8 cellular contexts compared by ENCODE assay signal in the genomic region with DNA sequence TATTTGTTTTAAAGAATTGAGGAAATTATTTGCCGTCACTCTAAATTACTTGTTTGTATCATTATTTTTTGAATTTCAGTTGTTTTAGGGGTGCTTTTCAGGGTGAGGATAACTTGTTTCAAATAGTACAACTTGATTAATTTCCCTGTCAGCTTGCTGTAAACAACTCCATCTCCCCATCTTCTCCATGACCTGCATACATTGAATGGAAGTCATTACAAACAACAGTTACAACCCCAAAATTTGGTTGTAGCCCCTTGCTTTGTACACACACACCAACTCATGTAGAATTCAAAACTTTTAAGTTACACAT. TPM values are rescaled to one million over a fixed set of nuclear protein-coding genes. Genes with fewer than 3 reads are reported as not detected.
DNase-seq lines count a peak whose midpoint lies in the region; ATAC-seq and TF ChIP-seq lines count a peak whose summit lies in the region.

No MANE protein-coding gene starts in this region.

- no peak overlapping the region for H3K27ac ChIP-seq in CD4-positive, CD25-positive, alpha-beta regulatory T cell (ENCODE audit: insufficient read depth, low read length, poor library complexity, severe bottlenecking)
- no peak overlapping the region for H3K27ac ChIP-seq in mesendoderm (ENCODE audit: low read depth, low read length)

- H3K27me3 ChIP-seq in CD4-positive, CD25-positive, alpha-beta regulatory T cell (ENCODE audit: control insufficient read depth, insufficient read depth, low read length): no peaks in the 10 kb centered on the region
- H3K27me3 ChIP-seq in mesendoderm (ENCODE audit: insufficient read depth, low read length, poor library complexity): no peaks in the 10 kb centered on the region

- no peak for ATAC-seq in CD4-positive, CD25-positive, alpha-beta regulatory T cell (ENCODE audit: low read depth in 2 of 2)
- ATAC-seq in central memory CD8-positive, alpha-beta T cell (replicated peaks; ENCODE audit: extremely low read depth, poor library complexity, severe bottlenecking): no peak
- ATAC-seq in HG02571 (IDR thresholded peaks at IDR 0.05; ENCODE audit: unreplicated experiment): no peak

- peaks cover 15% of the 10 kb centered on the region for H3K79me2 ChIP-seq in mesendoderm (ENCODE audit: control insufficient read depth, insufficient read depth, low read length)

- DNase-seq in CD4-positive, CD25-positive, alpha-beta regulatory T cell: no peak
- DNase-seq in central memory CD8-positive, alpha-beta T cell (ENCODE audit: low spot score in 2 of 2): no peak
- no peak for DNase-seq in lower leg skin (ENCODE audit: low spot score in 2 of 2)
- DNase-seq in occipital lobe (lab: John Stamatoyannopoulos, UW): no peak
- no peak for DNase-seq in mesendoderm

- no peak overlapping the region for H3K18ac ChIP-seq in mesendoderm (ENCODE audit: low read length)

- no peak overlapping the region for H2BK15ac ChIP-seq in mesendoderm (replicated peaks; ENCODE audit: low read depth)

- no peak overlapping the region for H3K56ac ChIP-seq in mesendoderm (ENCODE audit: low read length)

- peaks cover 22% of the 10 kb centered on the region for H3K36me3 Mint-ChIP-seq in CD4-positive, CD25-positive, alpha-beta regulatory T cell
- H3K36me3 Mint-ChIP-seq in IgD-negative memory B cell: peaks cover 7% of the 10 kb centered on the region
- H3K36me3 Mint-ChIP-seq in central memory CD8-positive, alpha-beta T cell (ENCODE audit: insufficient read depth): peaks cover 12% of the 10 kb centered on the region
- peaks cover 15% of the 10 kb centered on the region for H3K36me3 Mint-ChIP-seq in nephron (ENCODE audit: low read depth)

- H3K79me1 ChIP-seq in mesendoderm (ENCODE audit: low read length): peaks cover 3% of the 10 kb centered on the region

- H3K9me3 ChIP-seq in CD4-positive, CD25-positive, alpha-beta regulatory T cell (ENCODE audit: control insufficient read depth in 2 of 2, low read length in 2 of 2): no peaks in the 10 kb centered on the region

- peaks cover 4% of the 10 kb centered on the region for H3K27me3 Mint-ChIP-seq in CD4-positive, CD25-positive, alpha-beta regulatory T cell
- no peaks in the 10 kb centered on the region for H3K27me3 Mint-ChIP-seq in IgD-negative memory B cell
- peaks cover 10% of the 10 kb centered on the region for H3K27me3 Mint-ChIP-seq in central memory CD8-positive, alpha-beta T cell
- no peaks in the 10 kb centered on the region for H3K27me3 Mint-ChIP-seq in nephron (ENCODE audit: low read depth)

- no peak overlapping the region for H2BK120ac ChIP-seq in mesendoderm (ENCODE audit: low read depth, low read length)

- peaks cover 17% of the 10 kb centered on the region for H3K4me1 ChIP-seq in CD4-positive, CD25-positive, alpha-beta regulatory T cell (ENCODE audit: control insufficient read depth, insufficient read depth, low read length, poor library complexity, severe bottlenecking)
- H3K4me1 ChIP-seq in mesendoderm (ENCODE audit: control insufficient read depth, low read depth, low read length): peaks cover 4% of the 10 kb centered on the region

- H3K9me3 Mint-ChIP-seq in CD4-positive, CD25-positive, alpha-beta regulatory T cell: no peaks in the 10 kb centered on the region
- H3K9me3 Mint-ChIP-seq in IgD-negative memory B cell: no peaks in the 10 kb centered on the region
- no peaks in the 10 kb centered on the region for H3K9me3 Mint-ChIP-seq in central memory CD8-positive, alpha-beta T cell
- H3K9me3 Mint-ChIP-seq in nephron: no peaks in the 10 kb centered on the region

- TF ChIP-seq CTCF in nephron (IDR thresholded peaks at IDR 0.05; ENCODE audit: unreplicated experiment in 3 of 3) (no peak), lower leg skin (IDR thresholded peaks at IDR 0.05) (no peak)

- 88 to 93% methylated on average over 1 of the region's 1 CpG for WGBS in lower leg skin, 2 donors
- no CpG with 5 or more reads among the region's 1 CpG for WGBS in mesendoderm (ENCODE audit: extremely low coverage, insufficient coverage, low lambda C conversion rate)

- peak overlapping the region; percentile 89 to 94 (median 91) for H3K4me3 Mint-ChIP-seq in CD4-positive, CD25-positive, alpha-beta regulatory T cell
- H3K4me3 Mint-ChIP-seq in IgD-negative memory B cell: peak overlapping the region in 3 of 4 donors; percentile 93 to 96 (median 94)
- peak overlapping the region; percentile 86 for H3K4me3 Mint-ChIP-seq in central memory CD8-positive, alpha-beta T cell
- H3K4me3 Mint-ChIP-seq in nephron: peak overlapping the region; percentile 86 to 93 (median 91)

- H3K27ac Mint-ChIP-seq in CD4-positive, CD25-positive, alpha-beta regulatory T cell: peak overlapping the region in 2 of 3 donors; percentile 20 to 93
- H3K27ac Mint-ChIP-seq in IgD-negative memory B cell (peak overlapping the region in 1 of 3 donors; percentile 91), nephron (peak overlapping the region; percentile 95 to 99 (median 97))
- peak overlapping the region; percentile 64 for H3K27ac Mint-ChIP-seq in central memory CD8-positive, alpha-beta T cell (ENCODE audit: low read depth)

- TF ChIP-seq POLR2A in lower leg skin (IDR thresholded peaks at IDR 0.05): no peak

- H3K4me3 ChIP-seq in CD4-positive, CD25-positive, alpha-beta regulatory T cell (ENCODE audit: low read depth, low read length): peak overlapping the region; percentile 95
- H3K4me3 ChIP-seq in lower leg skin (ENCODE audit: low read depth, poor library complexity, severe bottlenecking): no peak overlapping the region
- no peak overlapping the region for H3K4me3 ChIP-seq in mesendoderm (ENCODE audit: low read length)

- no peak overlapping the region for H4K5ac ChIP-seq in mesendoderm (ENCODE audit: low read length)

- no peak overlapping the region for H2AK5ac ChIP-seq in mesendoderm (ENCODE audit: low read length)

- intact Hi-C loops in lower leg skin (cut with DNase I; ENCODE audit: low total_unique reads): no loop called here

- H2BK5ac ChIP-seq in mesendoderm (ENCODE audit: low read length): no peak overlapping the region

- H3K4me1 Mint-ChIP-seq in CD4-positive, CD25-positive, alpha-beta regulatory T cell: peaks cover 9 to 35% (median 25%) of the 10 kb centered on the region in 4 donors
- H3K4me1 Mint-ChIP-seq in IgD-negative memory B cell: peaks cover 14 to 24% (median 16%) of the 10 kb centered on the region in 3 donors
- peaks cover 19% of the 10 kb centered on the region for H3K4me1 Mint-ChIP-seq in central memory CD8-positive, alpha-beta T cell
- peaks cover 42% of the 10 kb centered on the region for H3K4me1 Mint-ChIP-seq in nephron

- no peak overlapping the region for H3K4ac ChIP-seq in mesendoderm (ENCODE audit: low read depth, low read length)

- H3K36me3 ChIP-seq in CD4-positive, CD25-positive, alpha-beta regulatory T cell (ENCODE audit: control insufficient read depth, insufficient read depth, low read length): peaks cover 7% of the 10 kb centered on the region
- no peaks in the 10 kb centered on the region for H3K36me3 ChIP-seq in mesendoderm (ENCODE audit: control insufficient read depth, insufficient read depth, low read length)

- H4K8ac ChIP-seq in mesendoderm (ENCODE audit: low read depth, low read length): no peak overlapping the region

- H3K4me2 ChIP-seq in mesendoderm (ENCODE audit: low read length): no peak overlapping the region

- no peak overlapping the region for H3K23ac ChIP-seq in mesendoderm (ENCODE audit: low read length)

- H3K9ac ChIP-seq in mesendoderm (ENCODE audit: low read length): no peak overlapping the region

RNA-seq across cellular contexts. Expression of gene MTHFD2L, which starts 1.4 kb away (rescaled TPM):
- 6.9 TPM for total RNA-seq in CD4-positive, CD25-positive, alpha-beta regulatory T cell
- polyA plus RNA-seq in CD4-positive, CD25-positive, alpha-beta regulatory T cell: 1 to 10 TPM; 2.3 to 6.8 (median 3.8) TPM
- polyA plus RNA-seq in IgD-negative memory B cell: 5.1 TPM
- total RNA-seq in lower leg skin (10 to 100 TPM in 2 of 4 donors, 1 to 10 TPM in 2; 3.5 to 16.2 (median 10.9) TPM), occipital lobe (48.0 TPM)
- polyA plus RNA-seq in mesendoderm (2013, experiment 1 of 2): 9.4 TPM
- polyA plus RNA-seq in mesendoderm (2013, experiment 2 of 2): 9.9 TPM
